Comparison of ENCODE assay signal across 23 cellular contexts in the genomic region with DNA sequence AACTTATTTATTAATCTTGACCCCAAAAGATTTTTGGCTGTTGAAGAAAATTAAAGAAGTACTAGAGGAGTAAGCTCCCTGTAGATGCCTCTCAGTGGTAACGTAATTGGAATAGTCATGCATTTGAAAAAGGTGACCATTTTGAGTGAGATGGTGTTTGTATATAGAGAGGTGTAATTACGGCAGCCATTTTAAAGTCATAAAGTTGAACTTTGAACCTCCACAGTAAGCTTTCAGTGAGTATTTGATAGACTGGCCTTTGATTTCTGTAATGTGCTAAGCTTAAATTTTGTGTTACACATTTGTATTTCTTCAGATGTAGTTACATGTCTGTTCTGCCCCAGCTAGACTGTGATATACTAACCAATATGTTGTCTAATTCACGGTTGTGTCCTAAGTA. TPM values are rescaled to one million over a fixed set of nuclear protein-coding genes. Genes with fewer than 3 reads are reported as not detected.
"Had no signal": no experiment of that assay in that cellular context is flagged by ENCODE, and none has a peak within 500 bp of the region (broad histone marks: within the 10 kb centered on the region; RNA-seq: fewer than 3 reads in every experiment).

No MANE protein-coding gene starts in this region.

- H3K4me3 ChIP-seq: dorsolateral prefrontal cortex, sigmoid colon, skin epidermis, stomach, thoracic aorta had no signal

- H3K9me3 ChIP-seq: sigmoid colon, stomach, thoracic aorta had no signal

- H3K27me3 Mint-ChIP-seq: naive thymus-derived CD4-positive, alpha-beta T cell had no signal

- H3K27ac Mint-ChIP-seq: nephron progenitor cell had no signal

- H3K4me1 Mint-ChIP-seq: nephron progenitor cell had no signal

- ATAC-seq: naive thymus-derived CD4-positive, alpha-beta T cell had no signal

- H3K4me3 Mint-ChIP-seq: naive thymus-derived CD4-positive, alpha-beta T cell; nephron progenitor cell had no signal

- DNase-seq: cortex of kidney; dorsolateral prefrontal cortex; effector CD8-positive, alpha-beta T cell; foreskin melanocyte; head of caudate nucleus; hippocampal formation; mesendoderm; naive thymus-derived CD4-positive, alpha-beta T cell; nephron progenitor cell; sigmoid colon; stimulated activated CD4-positive, alpha-beta T cell treated with anti-CD3 and anti-CD28 coated beads, Interleukin-12 subunit alpha, Interleukin-12 subunit beta, amount 100 ng/mL, for 4 hours; stimulated activated naive CD4-positive, alpha-beta T cell; stomach; substantia nigra; trophoblast cell had no signal

- H3K4me1 ChIP-seq: sigmoid colon, stomach had no signal

- H3K9me3 Mint-ChIP-seq: nephron progenitor cell had no signal

- H3K27me3 ChIP-seq: dorsolateral prefrontal cortex, sigmoid colon, stomach had no signal

RNA-seq across cellular contexts. Expression of a gene that starts 21.6 kb away (rescaled TPM):
- total RNA-seq: kidney epithelial cell; liver; lung microvascular endothelial cell; naive thymus-derived CD4-positive, alpha-beta T cell; omental fat pad; pulmonary artery endothelial cell; sigmoid colon; stomach; thoracic aorta; urinary bladder had no signal
